Comparison of ENCODE assay signal across 20 cellular contexts in genomic region chr16:27379919-27380318, GRCh38. TPM values are rescaled to one million over a fixed set of nuclear protein-coding genes. Genes with fewer than 3 reads are reported as not detected.
A peak's percentile ranks its signal among the peaks of the same experiment; 100 is the strongest.
DNase-seq lines count a peak whose midpoint lies in the region; ATAC-seq, FAIRE-seq and TF ChIP-seq lines count a peak whose summit lies in the region.
"Had no signal": no experiment of that assay in that cellular context is flagged by ENCODE, and none has a peak within 500 bp of the region (broad histone marks: within the 10 kb centered on the region; RNA-seq: fewer than 3 reads in every experiment).

No MANE protein-coding gene starts in this region.

- no peak overlapping the region for H3K9ac ChIP-seq in HepG2 (ENCODE audit: insufficient read depth, low read depth, low read length)
- H3K9ac ChIP-seq in K562 (ENCODE audit: insufficient read depth in 1 of 2, low read depth in 2 of 2, low read length in 2 of 2): no peak overlapping the region

- peaks cover 6% of the 10 kb centered on the region for H3K4me1 ChIP-seq in HepG2 (ENCODE audit: insufficient read depth, low read length)
- no peaks in the 10 kb centered on the region for H3K4me1 ChIP-seq in right lobe of liver
- H3K4me1 ChIP-seq in K562 (replicated peaks in 1 of 2; ENCODE audit: control insufficient read depth in 2 of 2, insufficient read depth in 2 of 2, low read length in 2 of 2): no peaks in the 10 kb centered on the region; a peak in 1 of 5 replicates
- H3K4me1 ChIP-seq: Caco-2 had no signal

- H3K4me3 ChIP-seq in HepG2 (replicated peaks in 1 of 3; ENCODE audit: insufficient read depth in 1 of 3, low read depth in 2 of 3, low read length in 3 of 3) (no peak overlapping the region), right lobe of liver (no peak overlapping the region), K562 (no peak overlapping the region)
- H3K4me3 ChIP-seq: PC-9 had no signal

- FAIRE-seq in HepG2 (lab: Jason Lieb, UNC) (peak; percentile 21), K562 (lab: Jason Lieb, UNC) (no peak)
- FAIRE-seq: A204.1, G401.6 had no signal

- WGBS in HepG2 (ENCODE audit: low lambda C conversion rate): 55% methylated on average over 9 of the region's 9 CpGs
- 81% methylated on average over 9 of the region's 9 CpGs for WGBS in right lobe of liver (ENCODE audit: insufficient coverage, low coverage, low lambda C conversion rate, missing lambda C conversion rate)
- WGBS in K562 (ENCODE audit: insufficient coverage, low coverage, missing lambda C conversion rate): under 1% methylated on average over 9 of the region's 9 CpGs

- no peak overlapping the region for H3K4me2 ChIP-seq in HepG2 (ENCODE audit: low read depth, low read length)
- no peak overlapping the region for H3K4me2 ChIP-seq in K562 (ENCODE audit: insufficient read depth, low read length)
- H3K4me2 ChIP-seq: PC-9 had no signal

- in situ Hi-C loops in HepG2 (cut with HindIII; ENCODE audit: extremely low pct_ligation_motif_present, low pct_unique_long_range_greater_than_20kb) (no loop called here), K562 (cut with MboI) (no loop called here)

- H3K27me3 ChIP-seq in HepG2 (ENCODE audit: control insufficient read depth in 1 of 2, insufficient read depth in 2 of 2, low read length in 2 of 2) (peaks cover 3 to 28% of the 10 kb centered on the region in 2 experiments; a peak in 3 of 5 replicates), right lobe of liver (no peaks in the 10 kb centered on the region), K562 (ENCODE audit: control insufficient read depth in 2 of 2, insufficient read depth in 2 of 2, low read length in 2 of 2) (peaks cover 12 to 56% of the 10 kb centered on the region in 2 experiments)

- BruUV-seq in HepG2 (replicated peaks; lab: Mats Ljungman, UMichigan) (no TSS peak), K562 (replicated peaks; lab: Mats Ljungman, UMichigan) (no TSS peak)

- no peaks in the 10 kb centered on the region for H3K79me2 ChIP-seq in HepG2 (ENCODE audit: insufficient read depth, low read length)
- H3K79me2 ChIP-seq in K562 (ENCODE audit: control insufficient read depth, insufficient read depth, low read length): no peaks in the 10 kb centered on the region

- H3K9me1 ChIP-seq in K562 (ENCODE audit: control insufficient read depth, insufficient read depth, low read length): no peaks in the 10 kb centered on the region

- TF ChIP-seq RAD21 in HepG2 (CRISPR knock-in tag; IDR thresholded peaks at IDR 0.05) (no peak), K562 (CRISPR knock-in tag; conservative IDR thresholded peaks at IDR 0.05 in 1 of 2, IDR thresholded peaks at IDR 0.05 in 1 of 2) (no peak)

- H3K9me3 ChIP-seq in HepG2 (ENCODE audit: low read length): no peaks in the 10 kb centered on the region
- no peaks in the 10 kb centered on the region for H3K9me3 ChIP-seq in right lobe of liver
- H3K9me3 ChIP-seq in K562 (replicated peaks; ENCODE audit: control insufficient read depth, insufficient read depth, low read depth, low read length): no peaks in the 10 kb centered on the region
- H3K9me3 ChIP-seq: Caco-2 had no signal

- no peak for ATAC-seq in HepG2
- no peak for ATAC-seq in right lobe of liver
- no peak for ATAC-seq in K562
- no peak for ATAC-seq in GM21529 (IDR thresholded peaks at IDR 0.05; ENCODE audit: unreplicated experiment)

- H2AFZ ChIP-seq in HepG2 (ENCODE audit: low read length) (no peak overlapping the region), K562 (ENCODE audit: low read depth, low read length) (no peak overlapping the region)
- H2AFZ ChIP-seq: PC-9 had no signal

- no peak overlapping the region for H3K27ac ChIP-seq in HepG2 (ENCODE audit: extremely low read length, insufficient read depth, low read length)
- no peak overlapping the region for H3K27ac ChIP-seq in right lobe of liver
- H3K27ac ChIP-seq in K562 (ENCODE audit: extremely low read depth, low read depth, low read length): no peak overlapping the region
- H3K27ac ChIP-seq: PC-9 had no signal

- TF ChIP-seq CTCF in HepG2 (CRISPR knock-in tag; IDR thresholded peaks at IDR 0.05) (no peak), right lobe of liver (IDR thresholded peaks at IDR 0.05) (no peak), K562 (IDR thresholded peaks at IDR 0.05 in 2 of 3, conservative IDR thresholded peaks at IDR 0.05 in 1 of 3; ENCODE audit: insufficient read depth in 2 of 3, low read depth in 1 of 3, low read length in 3 of 3) (no peak)

- H4K20me1 ChIP-seq in HepG2 (ENCODE audit: insufficient read depth, low read length) (no peaks in the 10 kb centered on the region), K562 (replicated peaks; ENCODE audit: control insufficient read depth, insufficient read depth, low read length) (no peaks in the 10 kb centered on the region)

- H3K36me3 ChIP-seq in HepG2 (replicated peaks in 1 of 2; ENCODE audit: control insufficient read depth in 1 of 2, insufficient read depth in 2 of 2, low read length in 2 of 2) (no peaks in the 10 kb centered on the region), right lobe of liver (no peaks in the 10 kb centered on the region), K562 (ENCODE audit: control insufficient read depth, insufficient read depth, low read length) (no peaks in the 10 kb centered on the region)

- POLR2A ChIA-PET in HepG2 (lab: Yijun Ruan, JAX) (no interaction called here), K562 (lab: Yijun Ruan, JAX) (no interaction called here)

- DNase-seq in activated CD8-positive, alpha-beta memory T cell treated with anti-CD3 and anti-CD28 coated beads for 24 hours: peak; percentile 52
- no peak for DNase-seq in activated CD8-positive, alpha-beta memory T cell treated with anti-CD3 and anti-CD28 coated beads, Interleukin-2, amount 50 U/mL, for 4 hours
- DNase-seq in HepG2 (ENCODE audit: low spot score) (no peak), right lobe of liver (no peak), K562 (ENCODE audit: extremely low read depth in 1 of 4, low spot score in 3 of 4) (no peak), amygdala (lab: John Stamatoyannopoulos, UW) (no peak)
- DNase-seq in stimulated activated CD8-positive, alpha-beta memory T cell treated with anti-CD3 and anti-CD28 coated beads, Interleukin-4, amount 100 ng/mL, for 48 hours: peak; percentile 16
- DNase-seq: Caco-2; CD4-positive, alpha-beta T cell; H9; Karpas-422; NCI-H1436; NCI-H1930; NCI-H345; NCI-H524 treated with DMSO at 0.1 percent for 48 hours; PC-9 had no signal

- no peak for TF ChIP-seq EP300 in HepG2 (IDR thresholded peaks at IDR 0.05; ENCODE audit: low read depth in 2 of 2, low read length in 2 of 2)
- no peak for TF ChIP-seq EP300 in HepG2 (CRISPR knock-in tag; IDR thresholded peaks at IDR 0.05; ENCODE audit: borderline replicate concordance)
- TF ChIP-seq EP300 in K562 (IDR thresholded peaks at IDR 0.05; ENCODE audit: low read length): no peak

- CTCF ChIA-PET in HepG2 (lab: Yijun Ruan, JAX; ENCODE audit: low intra/inter-chr PET ratio, low total read pairs): no interaction called here
- CTCF ChIA-PET in K562 (lab: Yijun Ruan, JAX; ENCODE audit: low intra/inter-chr PET ratio): no interaction called here

- intact Hi-C loops in HepG2 (cut with micrococcal nuclease; ENCODE audit: unreplicated experiment) (loop anchor here (5.0 kb wide), 1 partner anchor 77 kb away; no protein-coding TSS in a partner anchor), right lobe of liver (cut with DNase I) (loop anchor here in 1 of 2 donors (10.0 kb wide), 1 partner anchor 205 kb away; no protein-coding TSS in a partner anchor), K562 (cut with micrococcal nuclease) (no loop called here)

- no peak for TF ChIP-seq POLR2A in HepG2 (IDR thresholded peaks at IDR 0.05; ENCODE audit: insufficient read depth in 1 of 2, low read depth in 2 of 2, low read length in 2 of 2)
- no peak for TF ChIP-seq POLR2A in right lobe of liver (IDR thresholded peaks at IDR 0.05)
- no peak for TF ChIP-seq POLR2A in K562 (conservative IDR thresholded peaks at IDR 0.05)

RNA-seq across cellular contexts. Expression of gene IL21R, which starts 22.1 kb away (rescaled TPM):
- total RNA-seq in HepG2 (2016; rRNA removed; fragmentation: Illumina TruSeq; extraction: Trizol): 0.17 and 0.64 TPM in 2 replicates
- total RNA-seq in HepG2 (2016; cell fraction: cytosol; rRNA removed; fragmentation: Illumina TruSeq; extraction: Trizol; ENCODE audit: low read depth): not detected in 2 replicates
- 0.22 and 0.43 TPM in 2 replicates for total RNA-seq in HepG2 (2016; cell fraction: insoluble cytoplasmic fraction; rRNA removed; fragmentation: Illumina TruSeq; extraction: Trizol)
- total RNA-seq in HepG2 (2016; cell fraction: membrane; rRNA removed; fragmentation: Illumina TruSeq; extraction: Trizol): 0.22 and 0.45 TPM in 2 replicates
- 0.28 and 0.40 TPM in 2 replicates for total RNA-seq in HepG2 (2016; cell fraction: nucleus; rRNA removed; fragmentation: Illumina TruSeq; extraction: Trizol)
- 0.49 and 1.6 TPM in 2 replicates for polyA plus RNA-seq in HepG2 (2011; rRNA removed)
- 0.62 and 1.4 TPM in 2 replicates for polyA plus RNA-seq in HepG2 (2011; cell fraction: cytosol; rRNA removed)
- 0.34 and 1.6 TPM in 2 replicates for polyA plus RNA-seq in HepG2 (2011; cell fraction: nucleus; rRNA removed)
- 1.1 and 2.8 TPM in 2 replicates for polyA plus RNA-seq in HepG2 (2012)
- 0.07 and 0.09 TPM in 2 replicates for polyA plus RNA-seq in HepG2 (2016; cell fraction: cytosol; fragmentation: Illumina TruSeq; extraction: Trizol; ENCODE audit: low read depth)
- 0.14 and 0.21 TPM in 2 replicates for polyA plus RNA-seq in HepG2 (2016; cell fraction: insoluble cytoplasmic fraction; fragmentation: Illumina TruSeq; extraction: Trizol; ENCODE audit: low read depth)
- 0.06 and 0.12 TPM in 2 replicates for polyA plus RNA-seq in HepG2 (2016; cell fraction: membrane; fragmentation: Illumina TruSeq; extraction: Trizol; ENCODE audit: low read depth)
- 0.35 and 0.56 TPM in 2 replicates for polyA plus RNA-seq in HepG2 (2016; cell fraction: nucleus; fragmentation: Illumina TruSeq; extraction: Trizol; ENCODE audit: insufficient read depth, low read depth)
- 0.56 and 3.1 TPM in 2 replicates for polyA minus RNA-seq in HepG2 (2011; rRNA and poly(A)+ RNA removed; ENCODE audit: low replicate concordance)
- 0.88 and 1.1 TPM in 2 replicates for polyA minus RNA-seq in HepG2 (2011; cell fraction: cytosol; rRNA and poly(A)+ RNA removed)
- 0.26 and 0.87 TPM in 2 replicates for polyA minus RNA-seq in HepG2 (2011; cell fraction: nucleus; rRNA and poly(A)+ RNA removed)
- total RNA-seq in right lobe of liver: 1 to 10 TPM in 1 of 6 experiments, under 1 TPM in 5; 0.09 to 1.3 (median 0.31) TPM
- 1.4 and 2.4 TPM in 2 replicates for total RNA-seq in K562 (2011; cell fraction: chromatin; rRNA removed; ENCODE audit: low replicate concordance)
- 2.1 and 2.3 TPM in 2 replicates for total RNA-seq in K562 (2011; cell fraction: nucleolus; rRNA removed)
- total RNA-seq in K562 (2011; cell fraction: nucleoplasm; rRNA removed): 1.6 and 2.1 TPM in 2 replicates
- total RNA-seq in K562 (2014; rRNA removed): 0.14 and 0.33 TPM in 2 replicates
- 0.22 TPM in 2 replicates for total RNA-seq in K562 (2014; rRNA removed; fragmentation: Illumina TruSeq; extraction: Trizol)
- 0.11 and 0.19 TPM in 2 replicates for total RNA-seq in K562 (2015; rRNA removed; fragmentation: Illumina TruSeq; extraction: Trizol)
- total RNA-seq in K562 (2021): 0.29 and 0.51 TPM in 2 replicates
- 0.21 and 0.46 TPM in 2 replicates for polyA plus RNA-seq in K562 (2011; rRNA removed)
- polyA plus RNA-seq in K562 (2011; cell fraction: cytosol; rRNA removed): 0.15 and 0.58 TPM in 2 replicates
- polyA plus RNA-seq in K562 (2011; cell fraction: nucleus; rRNA removed): 0.27 and 0.67 TPM in 2 replicates
- polyA plus RNA-seq in K562 (2012): 0.42 and 3.6 TPM in 2 replicates
- polyA plus RNA-seq in K562 (2014; fragmentation: Illumina TruSeq; extraction: Trizol): 0.34 and 0.46 TPM in 2 replicates
- under 1 TPM in 1 of 2 experiments, not detected in 1; 0.04 TPM for polyA plus RNA-seq in K562 (2014; fragmentation: Nextera tagmentation; extraction: Ambion mirVana)
- 0.15 and 0.62 TPM in 2 replicates for polyA plus RNA-seq in K562 (2014; rRNA removed)
- 0.63 and 0.74 TPM in 2 replicates for polyA minus RNA-seq in K562 (2011; rRNA and poly(A)+ RNA removed)
- polyA minus RNA-seq in K562 (2011; cell fraction: cytosol; rRNA and poly(A)+ RNA removed): 0.38 TPM in 1 of 2 replicates, not detected in the other
- 0.44 and 0.94 TPM in 2 replicates for polyA minus RNA-seq in K562 (2011; cell fraction: nucleus; rRNA and poly(A)+ RNA removed)
- total RNA-seq: HT-29 had no signal

Comparison
In these comparisons a context has a peak if more than half of its experiments do, and no peak if none do; other contexts are left out.
1. DNase-seq: peak in activated CD8-positive, alpha-beta memory T cell treated with anti-CD3 and anti-CD28 coated beads for 24 hours (single experiment) and stimulated activated CD8-positive, alpha-beta memory T cell treated with anti-CD3 and anti-CD28 coated beads, Interleukin-4, amount 100 ng/mL, for 48 hours (single experiment); none in activated CD8-positive, alpha-beta memory T cell treated with anti-CD3 and anti-CD28 coated beads, Interleukin-2, amount 50 U/mL, for 4 hours (single experiment), HepG2 (single experiment), right lobe of liver (0 of 3), K562 (0 of 4) and amygdala (0 of 56).